Comparison of ENCODE assay signal across 8 cellular contexts in the genomic region with DNA sequence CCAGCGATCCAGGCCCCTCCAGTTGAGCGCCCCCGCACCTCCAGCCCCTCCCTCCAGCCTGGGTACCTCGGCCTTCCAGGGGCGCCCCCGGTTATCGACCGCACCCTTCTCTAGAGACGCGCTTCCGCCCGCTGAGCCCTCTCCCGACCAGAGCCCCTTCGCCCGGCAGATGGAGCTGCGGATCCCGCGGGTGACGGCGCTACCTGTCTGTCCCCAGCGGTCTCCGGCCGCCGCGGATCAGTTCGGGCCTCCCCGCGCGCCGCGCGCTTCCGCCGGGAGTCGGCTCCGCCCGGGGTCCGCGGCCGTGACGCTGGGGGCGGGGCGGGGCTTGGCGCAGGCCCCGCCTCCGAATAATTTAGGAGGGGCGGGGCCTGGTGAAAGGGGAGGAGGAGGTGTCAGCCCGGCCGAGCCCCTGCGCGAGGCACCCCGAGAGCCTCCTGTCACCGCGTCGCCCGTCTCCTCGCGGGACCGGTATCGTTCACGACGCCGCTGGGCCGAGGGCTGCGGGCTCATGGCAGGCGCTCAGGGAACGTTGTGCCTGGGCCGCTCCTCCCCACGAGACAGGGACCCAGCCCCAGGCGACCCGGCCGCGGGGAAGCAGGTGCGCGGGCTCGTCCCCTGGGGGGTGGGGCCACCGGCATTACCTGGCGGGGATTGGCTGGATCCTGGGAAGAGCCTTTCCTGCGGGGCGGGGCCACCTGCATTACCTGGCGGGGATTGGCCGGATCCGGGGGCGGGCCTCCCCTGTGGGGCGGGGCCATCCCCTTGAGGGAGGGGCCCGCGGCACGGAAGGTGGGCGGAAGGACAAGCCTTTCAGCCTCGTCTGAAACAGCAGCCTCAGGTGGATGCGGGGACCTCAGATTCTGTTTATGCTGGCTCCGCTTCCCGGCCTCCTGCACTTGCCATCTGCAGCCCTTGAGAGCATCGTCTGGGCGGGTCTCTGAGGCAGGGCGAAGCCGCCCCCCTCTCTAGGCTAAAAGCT. TPM values are rescaled to one million over a fixed set of nuclear protein-coding genes. Genes with fewer than 3 reads are reported as not detected.
DNase-seq lines count a peak whose midpoint lies in the region; ATAC-seq, FAIRE-seq and TF ChIP-seq lines count a peak whose summit lies in the region.

A gene with protein sequence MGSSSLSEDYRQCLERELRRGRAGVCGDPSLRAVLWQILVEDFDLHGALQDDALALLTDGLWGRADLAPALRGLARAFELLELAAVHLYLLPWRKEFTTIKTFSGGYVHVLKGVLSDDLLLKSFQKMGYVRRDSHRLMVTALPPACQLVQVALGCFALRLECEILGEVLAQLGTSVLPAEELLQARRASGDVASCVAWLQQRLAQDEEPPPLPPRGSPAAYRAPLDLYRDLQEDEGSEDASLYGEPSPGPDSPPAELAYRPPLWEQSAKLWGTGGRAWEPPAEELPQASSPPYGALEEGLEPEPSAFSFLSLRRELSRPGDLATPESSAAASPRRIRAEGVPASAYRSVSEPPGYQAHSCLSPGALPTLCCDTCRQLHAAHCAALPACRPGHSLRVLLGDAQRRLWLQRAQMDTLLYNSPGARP (minus strand): TSS at position 281 of the 982 bp plus-strand sequence. CDS start 473 bp downstream, outside the sequence.

- H3K36me3 ChIP-seq in KOPT-K1 (ENCODE audit: insufficient read depth, low read length): peaks cover 7% of the 10 kb centered on the region; the same call in 1 of the 2 replicates

- H3K9me3 ChIP-seq in KOPT-K1 (ENCODE audit: insufficient read depth, low read length, poor library complexity, severe bottlenecking): no peaks in the 10 kb centered on the region

- intact Hi-C loops in natural killer cell (cut with micrococcal nuclease): loop anchor here (2.0 kb wide), 2 partner anchors 15 to 159 kb away; a partner anchor contains a TSS

- peaks cover 9 to 23% of the 10 kb centered on the region in 2 donors for H3K4me1 Mint-ChIP-seq in natural killer cell

- peak within 1 kb of the TSS; percentile 81 to 86 for H3K27ac Mint-ChIP-seq in natural killer cell

- H3K4me3 ChIP-seq in fibroblast of mammary gland (ENCODE audit: control insufficient read depth, low read depth, low read length): peak within 1 kb of the TSS; percentile 63

- no peaks in the 10 kb centered on the region for H3K9me3 Mint-ChIP-seq in natural killer cell

- FAIRE-seq in RCC 7860 (lab: Jason Lieb, UNC): peak; percentile 24

- no peaks in the 10 kb centered on the region for H3K27me3 Mint-ChIP-seq in natural killer cell (ENCODE audit: low read depth in 2 of 2)

- TF ChIP-seq CTCF in fibroblast of mammary gland (conservative IDR thresholded peaks at IDR 0.05; ENCODE audit: control insufficient read depth, insufficient read depth, low read depth, low read length) (no peak), natural killer cell (IDR thresholded peaks at IDR 0.05) (no peak)

- ATAC-seq in GM21737 (IDR thresholded peaks at IDR 0.05; ENCODE audit: unreplicated experiment): peak; percentile 58
- peak; percentile 75 to 92 (median 77) for ATAC-seq in natural killer cell

- peak within 1 kb of the TSS; percentile 86 for H3K4me3 Mint-ChIP-seq in natural killer cell

- DNase-seq in EH (ENCODE audit: low read depth) (peak; percentile 90), RCC 7860 (ENCODE audit: low spot score) (peak; percentile 79), fibroblast of mammary gland (ENCODE audit: low read depth) (no peak), natural killer cell (peak; percentile 95)
- peak; percentile 95 to 98 for DNase-seq in activated T-helper 1 cell treated with anti-CD3 and anti-CD28 coated beads, Interleukin-2, amount 50 U/mL, for 16 hours (ENCODE audit: low read depth in 1 of 2, low spot score in 1 of 2)
- peak; percentile 97 for DNase-seq in stimulated activated naive CD4-positive, alpha-beta T cell treated with Interleukin-2 at 50 U/mL for 16 hours (lab: John Stamatoyannopoulos, UW)

- peak within 1 kb of the TSS; percentile 46 for H3K27ac ChIP-seq in KOPT-K1 (ENCODE audit: low read depth, low read length, poor library complexity, severe bottlenecking)

- no peaks in the 10 kb centered on the region for H3K36me3 Mint-ChIP-seq in natural killer cell

RNA-seq across cellular contexts. Expression of the gene that starts here (rescaled TPM):
- total RNA-seq in natural killer cell: 10 to 100 TPM; 23.1 to 37.9 (median 24.0) TPM
